ENCODE assay signal across 8 cellular contexts in the genomic region with DNA sequence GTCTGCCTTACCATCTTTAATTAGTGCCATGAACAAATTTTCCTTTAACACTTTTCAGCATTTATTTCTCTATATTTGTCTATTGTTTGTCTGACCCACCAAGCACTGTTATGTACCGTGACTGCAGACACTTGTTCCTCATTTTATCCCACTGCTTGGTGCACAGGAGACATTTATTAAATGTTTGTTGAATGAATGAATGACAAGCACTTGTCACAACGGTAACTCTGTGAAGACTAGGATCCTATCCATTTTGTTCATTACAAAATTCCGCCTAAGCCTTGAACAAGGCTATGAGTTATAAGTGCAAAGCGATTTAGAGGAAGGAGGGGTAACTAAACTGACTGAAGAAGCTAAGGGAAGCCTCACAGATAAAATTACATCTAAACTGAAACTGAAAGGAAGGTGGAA. TPM values are rescaled to one million over a fixed set of nuclear protein-coding genes. Genes with fewer than 3 reads are reported as not detected.
DNase-seq lines count a peak whose midpoint lies in the region; ATAC-seq and TF ChIP-seq lines count a peak whose summit lies in the region.

No MANE protein-coding gene starts in this region.

- intact Hi-C loops in Right ventricle myocardium inferior (cut with DNase I): no loop called here
- intact Hi-C loops in breast epithelium (cut with DNase I; ENCODE audit: low total_unique reads): no loop called here

- H3K27ac ChIP-seq in right atrium auricular region (peak overlapping the region; percentile 92 to 94), breast epithelium (peak overlapping the region; percentile 64 to 87), mucosa of rectum (ENCODE audit: low read depth in 2 of 2, low read length in 2 of 2) (peak overlapping the region; percentile 73 to 74)

- no peak for TF ChIP-seq CTCF in right atrium auricular region (IDR thresholded peaks at IDR 0.05)
- no peak for TF ChIP-seq CTCF in breast epithelium (IDR thresholded peaks at IDR 0.05)

- ATAC-seq in Right ventricle myocardium inferior: no peak

- H3K4me1 ChIP-seq in right atrium auricular region (peaks cover 0 to 22% of the 10 kb centered on the region in 2 donors), breast epithelium (no peaks in the 10 kb centered on the region), mucosa of rectum (ENCODE audit: control insufficient read depth in 2 of 2, insufficient read depth in 2 of 2, low read length in 2 of 2) (peaks cover 8 to 13% of the 10 kb centered on the region in 2 donors)

- TF ChIP-seq POLR2A in breast epithelium (IDR thresholded peaks at IDR 0.05): no peak

- H3K9ac ChIP-seq in mucosa of rectum (ENCODE audit: low read depth in 1 of 2, low read length in 2 of 2): peak overlapping the region; percentile 34 to 58

- H3K4me3 ChIP-seq in right atrium auricular region: peak overlapping the region; percentile 92 to 98
- H3K4me3 ChIP-seq in breast epithelium: peak overlapping the region; percentile 95 to 100 (median 97)
- H3K4me3 ChIP-seq in mucosa of rectum (ENCODE audit: low read length in 2 of 2): peak overlapping the region; percentile 77 to 88

- H3K9me3 ChIP-seq in right atrium auricular region (no peaks in the 10 kb centered on the region), breast epithelium (no peaks in the 10 kb centered on the region), mucosa of rectum (ENCODE audit: control insufficient read depth in 2 of 2, low read length in 2 of 2) (no peaks in the 10 kb centered on the region)

- DNase-seq in right atrium auricular region (ENCODE audit: low spot score) (no peak), Right ventricle myocardium inferior (ENCODE audit: missing footprints) (no peak), breast epithelium (ENCODE audit: low spot score in 2 of 2) (no peak), GDM1 (lab: John Stamatoyannopoulos, UW) (no peak), A172 (ENCODE audit: low spot score) (no peak), GM03348 (ENCODE audit: low spot score) (no peak), pons (ENCODE audit: low spot score) (no peak)

- H3K36me3 ChIP-seq in right atrium auricular region: peaks cover 13% of the 10 kb centered on the region
- peaks cover 9% of the 10 kb centered on the region for H3K36me3 ChIP-seq in breast epithelium
- peaks cover 14 to 16% of the 10 kb centered on the region in 2 donors for H3K36me3 ChIP-seq in mucosa of rectum (ENCODE audit: control insufficient read depth in 2 of 2, insufficient read depth in 2 of 2, low read length in 2 of 2)

- H3K27me3 ChIP-seq in right atrium auricular region (no peaks in the 10 kb centered on the region), breast epithelium (no peaks in the 10 kb centered on the region), mucosa of rectum (ENCODE audit: control insufficient read depth in 2 of 2, insufficient read depth in 2 of 2, low read length in 2 of 2) (no peaks in the 10 kb centered on the region)

RNA-seq across cellular contexts. Expression of a gene that starts 0.4 kb away (rescaled TPM):
- total RNA-seq in right atrium auricular region (10 to 100 TPM; 14.6 to 19.1 TPM), Right ventricle myocardium inferior (17.8 TPM), breast epithelium (10 to 100 TPM; 35.7 to 59.0 (median 56.6) TPM)
- total RNA-seq in A172 (2014; rRNA removed; shearing (Covaris generic)): 24.4 and 25.7 TPM in 2 replicates

RNA-seq across cellular contexts. Expression of a gene that starts 36.4 kb away (rescaled TPM):
- total RNA-seq in right atrium auricular region (not detected), Right ventricle myocardium inferior (not detected), breast epithelium (under 1 TPM; 0.44 to 0.80 (median 0.66) TPM)
- not detected in 2 replicates for total RNA-seq in A172 (2014; rRNA removed; shearing (Covaris generic))

RNA-seq across cellular contexts. Expression of a gene that starts 49.5 kb away (rescaled TPM):
- total RNA-seq in right atrium auricular region: 10 to 100 TPM; 28.7 to 36.9 TPM
- total RNA-seq in Right ventricle myocardium inferior: 38.4 TPM
- 10 to 100 TPM; 67.7 to 75.1 (median 73.8) TPM for total RNA-seq in breast epithelium
- 36.6 and 37.6 TPM in 2 replicates for total RNA-seq in A172 (2014; rRNA removed; shearing (Covaris generic))
